In the genomic region with DNA sequence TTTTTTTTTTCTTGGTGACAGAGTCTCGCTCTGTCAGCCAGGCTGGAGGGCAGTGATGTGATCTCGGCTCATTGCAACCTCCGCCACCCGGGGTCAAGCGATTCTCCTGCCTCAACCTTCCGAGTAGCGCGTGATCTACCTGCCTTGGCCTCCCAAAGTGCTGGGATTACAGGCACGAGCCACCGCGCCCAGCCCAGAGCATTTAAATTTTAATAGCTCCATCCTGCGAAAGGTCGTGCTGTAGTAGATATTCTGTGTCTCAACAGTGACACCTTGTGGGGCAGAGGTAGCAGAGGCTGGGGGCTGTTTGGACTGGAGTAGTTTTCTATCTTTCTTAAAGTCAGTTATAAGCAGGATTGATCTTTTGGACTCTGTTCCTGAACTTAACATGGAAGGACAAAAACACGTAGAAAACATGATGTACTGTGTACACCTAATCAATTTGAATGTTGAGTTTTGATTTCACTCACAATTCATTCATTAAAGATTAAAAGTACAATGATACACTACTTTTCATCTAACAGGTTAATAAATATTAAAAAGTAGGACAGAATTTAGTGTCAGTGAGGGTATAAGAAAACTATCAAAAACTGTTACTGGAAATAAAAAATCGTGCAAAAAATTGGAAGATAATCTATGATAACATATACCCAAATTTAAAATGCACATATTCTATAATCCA, we compare ENCODE assay signal across 8 cellular contexts. TPM values are rescaled to one million over a fixed set of nuclear protein-coding genes. Genes with fewer than 3 reads are reported as not detected.
DNase-seq lines count a peak whose midpoint lies in the region; ATAC-seq and TF ChIP-seq lines count a peak whose summit lies in the region.

No MANE protein-coding gene starts in this region.

- H3K9ac ChIP-seq in SU-DHL-6 (ENCODE audit: low read length), result no peak overlapping the region

- H3K9me3 ChIP-seq in HAP-1 (no peaks in the 10 kb centered on the region), SU-DHL-6 (ENCODE audit: insufficient read depth, low read length) (no peaks in the 10 kb centered on the region), adrenal gland (replicated peaks in 1 of 3) (no peaks in the 10 kb centered on the region), prostate gland (no peaks in the 10 kb centered on the region)

- WGBS in adrenal gland, 4 donors, result 5 to 8% (median 6%) methylated on average over 12 to 15 of the region's 15 CpGs
- WGBS in prostate gland, result 8% methylated on average over 15 of the region's 15 CpGs

- no peaks in the 10 kb centered on the region for H4K20me1 ChIP-seq in SU-DHL-6 (ENCODE audit: low read depth, low read length)

- no peak for TF ChIP-seq POLR2A in adrenal gland (IDR thresholded peaks at IDR 0.05)
- no peak for TF ChIP-seq POLR2A in prostate gland (IDR thresholded peaks at IDR 0.05)

- H3K9me2 ChIP-seq in SU-DHL-6 (replicated peaks; ENCODE audit: insufficient read depth, low read length), result no peaks in the 10 kb centered on the region

- CTCF ChIA-PET in GM10248 (lab: Yijun Ruan, JAX), result interaction anchor here (0.5 to 8.5 kb wide), 65 partner anchors 8 to 1051 kb away, joined by 3 to 106 read pairs (median 4); a partner anchor contains a TSS

- peaks cover 19% of the 10 kb centered on the region for H3K4me1 ChIP-seq in HAP-1
- peaks cover 4 to 5% of the 10 kb centered on the region in 2 donors for H3K4me1 ChIP-seq in adrenal gland (replicated peaks in 1 of 2)
- H3K4me1 ChIP-seq in prostate gland (replicated peaks), result no peaks in the 10 kb centered on the region

- no peaks in the 10 kb centered on the region for H3K36me3 ChIP-seq in HAP-1 (replicated peaks)
- no peaks in the 10 kb centered on the region for H3K36me3 ChIP-seq in SU-DHL-6 (ENCODE audit: low read length)
- no peaks in the 10 kb centered on the region for H3K36me3 ChIP-seq in adrenal gland (replicated peaks in 1 of 2)
- H3K36me3 ChIP-seq in prostate gland, result no peaks in the 10 kb centered on the region

- peak overlapping the region; percentile 22 for H3K4me2 ChIP-seq in SU-DHL-6 (ENCODE audit: low read depth, low read length, poor library complexity, severe bottlenecking)

- POLR2A ChIA-PET in GM10248 (lab: Yijun Ruan, JAX), result no interaction called here

- H3K27me3 ChIP-seq in HAP-1 (ENCODE audit: low read depth), result no peaks in the 10 kb centered on the region
- H3K27me3 ChIP-seq in SU-DHL-6 (ENCODE audit: low read length), result no peaks in the 10 kb centered on the region
- H3K27me3 ChIP-seq in adrenal gland, result no peaks in the 10 kb centered on the region
- no peaks in the 10 kb centered on the region for H3K27me3 ChIP-seq in prostate gland (replicated peaks; ENCODE audit: insufficient read depth)

- TF ChIP-seq CTCF in GM10248 (IDR thresholded peaks at IDR 0.05; ENCODE audit: control extremely low read depth, extremely low read depth, low read depth, missing control alignments) (peak; percentile 85), SU-DHL-6 (IDR thresholded peaks at IDR 0.05; ENCODE audit: insufficient read depth, low read length, poor library complexity, severe bottlenecking) (peak; percentile 61), adrenal gland (IDR thresholded peaks at IDR 0.05) (peak; percentile 64 to 79 (median 72)), prostate gland (IDR thresholded peaks at IDR 0.05) (peak in 3 of 4 experiments; percentile 65 to 67 (median 66))

- intact Hi-C loops in adrenal gland (cut with DNase I) (loop anchor here (5.0 kb wide), 2 partner anchors 70 to 150 kb away; a partner anchor contains a TSS), left ventricle myocardium superior (cut with micrococcal nuclease) (no loop called here), prostate gland (cut with DNase I) (loop anchor here (2.0 to 5.0 kb wide), 2 partner anchors 70 to 151 kb away; a partner anchor contains a TSS)

- ATAC-seq in left ventricle myocardium superior, result peak; percentile 89

- H3K79me2 ChIP-seq in SU-DHL-6 (ENCODE audit: insufficient read depth, low read length), result no peaks in the 10 kb centered on the region

- DNase-seq in GM10248 (ENCODE audit: extremely low spot score) (peak; percentile 66), HAP-1 (ENCODE audit: low spot score in 2 of 2) (peak; percentile 81 to 82), M059J (ENCODE audit: low read depth) (peak; percentile 60), adrenal gland (peak; percentile 52 to 87 (median 65)), left ventricle myocardium superior (peak; percentile 35), prostate gland (ENCODE audit: low spot score) (peak; percentile 79), OCI-M2 (lab: John Stamatoyannopoulos, UW; ENCODE audit: unreplicated experiment) (no peak)

- no peak overlapping the region for H3K27ac ChIP-seq in SU-DHL-6 (ENCODE audit: low read depth, low read length)
- H3K27ac ChIP-seq in adrenal gland, result no peak overlapping the region
- H3K27ac ChIP-seq in prostate gland, result no peak overlapping the region

- no peaks in the 10 kb centered on the region for H3F3A ChIP-seq in SU-DHL-6 (ENCODE audit: insufficient read depth)

- H3K4me3 ChIP-seq in HAP-1, result no peak overlapping the region
- no peak overlapping the region for H3K4me3 ChIP-seq in SU-DHL-6 (ENCODE audit: insufficient read depth, low read length, poor library complexity, severe bottlenecking)
- peak overlapping the region in 1 of 4 donors; percentile 39 for H3K4me3 ChIP-seq in adrenal gland
- H3K4me3 ChIP-seq in prostate gland, result no peak overlapping the region

- in situ Hi-C loops in HAP-1 (cut with MboI; ENCODE audit: low sequenced_read_pairs), result loop anchor here (10.0 to 25.0 kb wide), 3 partner anchors 153 to 825 kb away; a partner anchor contains a TSS

- peak overlapping the region; percentile 57 for H2AFZ ChIP-seq in SU-DHL-6 (ENCODE audit: low read depth, low read length, severe bottlenecking)

RNA-seq across cellular contexts. Expression of a gene that starts 11.0 kb away (rescaled TPM):
- 80.3 and 84.9 TPM in 2 replicates for total RNA-seq in M059J (2014; rRNA removed; shearing (Covaris generic))
- 100 to 1,000 TPM in 6 of 8 donors, 10 to 100 TPM in 2; 92.1 to 246 (median 198) TPM for total RNA-seq in adrenal gland
- polyA plus RNA-seq in adrenal gland, result 100 to 1,000 TPM in 1 of 3 donors, 10 to 100 TPM in 2; 38.2 to 104 (median 42.7) TPM
- 133 TPM for total RNA-seq in left ventricle myocardium superior
- 100 to 1,000 TPM; 165 to 251 TPM for total RNA-seq in prostate gland
